7 cellular contexts compared by ENCODE assay signal in the genomic region with DNA sequence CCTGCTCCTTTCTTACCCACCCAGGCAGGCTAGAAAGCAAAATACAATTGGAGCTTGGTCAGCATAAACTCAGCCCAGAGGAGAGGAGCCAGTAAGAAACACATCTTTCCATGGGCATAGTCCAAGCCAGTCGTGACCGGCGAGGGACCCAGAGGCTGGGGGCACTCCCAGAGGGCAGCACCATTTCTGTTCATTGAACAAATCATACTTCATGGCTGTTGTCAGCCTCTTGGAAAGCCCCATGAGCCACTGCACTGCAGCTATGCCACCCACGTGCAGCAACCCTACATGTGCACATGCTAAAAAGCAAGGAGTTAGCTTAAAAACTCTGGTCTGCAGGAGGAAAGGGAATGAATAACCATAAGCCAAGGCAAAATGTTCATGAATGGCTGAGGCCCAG.
"Had no signal": no experiment of that assay in that cellular context is flagged by ENCODE, and none has a peak within 500 bp of the region (broad histone marks: within the 10 kb centered on the region; RNA-seq: fewer than 3 reads in every experiment).

No MANE protein-coding gene starts in this region.

- DNase-seq: GDM1, GF-D8 had no signal

- FAIRE-seq: G401.6, GM12891, GM12892, GM18507, GM19239 had no signal
